ENCODE assay signal across 1 cellular context in the genomic region with DNA sequence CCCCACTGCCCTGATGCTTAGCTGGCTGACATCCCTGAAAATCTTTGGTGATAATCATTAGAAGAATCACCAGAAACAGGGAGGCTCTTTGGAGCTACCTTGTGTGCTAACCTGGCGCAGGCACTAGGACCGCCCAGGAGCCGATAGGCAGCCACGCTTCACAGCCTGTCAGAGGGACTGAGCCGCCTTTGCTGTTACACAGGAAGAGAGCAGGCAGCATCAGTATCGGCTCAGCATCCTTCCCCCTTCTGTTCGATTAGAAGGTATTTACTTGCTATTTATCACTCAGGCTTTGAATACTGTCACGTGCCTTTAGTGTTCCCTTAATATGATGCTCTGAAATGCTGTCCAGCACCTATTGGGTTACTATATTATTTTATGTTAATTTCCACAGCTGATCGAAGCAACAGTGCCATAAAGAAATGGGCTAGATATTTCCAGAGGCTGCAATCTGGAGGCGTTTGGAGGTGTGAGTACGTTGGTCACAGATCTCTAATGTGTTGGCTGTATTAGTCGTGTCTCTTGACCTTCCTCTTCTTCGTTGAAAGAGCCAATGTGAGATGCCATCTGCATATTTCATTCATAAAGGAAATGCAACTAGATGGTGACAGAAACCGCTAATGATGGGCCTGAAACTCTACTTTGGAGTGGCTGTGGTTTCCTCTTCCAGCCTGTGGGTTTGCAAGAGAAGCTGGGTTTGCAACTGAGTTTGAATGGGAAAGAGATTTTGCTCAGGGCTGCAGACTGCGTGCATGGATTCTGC.
TF ChIP-seq lines count a peak whose summit lies in the region.

No MANE protein-coding gene starts in this region.

TF ChIP-seq in WTC11, 78 proteins besides CTCF, POLR2A, EP300 and RAD21 (continued from another document):
- TF ChIP-seq, protein P1, sequence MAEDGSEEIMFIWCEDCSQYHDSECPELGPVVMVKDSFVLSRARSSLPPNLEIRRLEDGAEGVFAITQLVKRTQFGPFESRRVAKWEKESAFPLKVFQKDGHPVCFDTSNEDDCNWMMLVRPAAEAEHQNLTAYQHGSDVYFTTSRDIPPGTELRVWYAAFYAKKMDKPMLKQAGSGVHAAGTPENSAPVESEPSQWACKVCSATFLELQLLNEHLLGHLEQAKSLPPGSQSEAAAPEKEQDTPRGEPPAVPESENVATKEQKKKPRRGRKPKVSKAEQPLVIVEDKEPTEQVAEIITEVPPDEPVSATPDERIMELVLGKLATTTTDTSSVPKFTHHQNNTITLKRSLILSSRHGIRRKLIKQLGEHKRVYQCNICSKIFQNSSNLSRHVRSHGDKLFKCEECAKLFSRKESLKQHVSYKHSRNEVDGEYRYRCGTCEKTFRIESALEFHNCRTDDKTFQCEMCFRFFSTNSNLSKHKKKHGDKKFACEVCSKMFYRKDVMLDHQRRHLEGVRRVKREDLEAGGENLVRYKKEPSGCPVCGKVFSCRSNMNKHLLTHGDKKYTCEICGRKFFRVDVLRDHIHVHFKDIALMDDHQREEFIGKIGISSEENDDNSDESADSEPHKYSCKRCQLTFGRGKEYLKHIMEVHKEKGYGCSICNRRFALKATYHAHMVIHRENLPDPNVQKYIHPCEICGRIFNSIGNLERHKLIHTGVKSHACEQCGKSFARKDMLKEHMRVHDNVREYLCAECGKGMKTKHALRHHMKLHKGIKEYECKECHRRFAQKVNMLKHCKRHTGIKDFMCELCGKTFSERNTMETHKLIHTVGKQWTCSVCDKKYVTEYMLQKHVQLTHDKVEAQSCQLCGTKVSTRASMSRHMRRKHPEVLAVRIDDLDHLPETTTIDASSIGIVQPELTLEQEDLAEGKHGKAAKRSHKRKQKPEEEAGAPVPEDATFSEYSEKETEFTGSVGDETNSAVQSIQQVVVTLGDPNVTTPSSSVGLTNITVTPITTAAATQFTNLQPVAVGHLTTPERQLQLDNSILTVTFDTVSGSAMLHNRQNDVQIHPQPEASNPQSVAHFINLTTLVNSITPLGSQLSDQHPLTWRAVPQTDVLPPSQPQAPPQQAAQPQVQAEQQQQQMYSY (CRISPR knock-in tag; IDR thresholded peaks at IDR 0.05) = no peak
- TF ChIP-seq EMX1 (CRISPR knock-in tag; IDR thresholded peaks at IDR 0.05) = no peak
- no peak for TF ChIP-seq E2F1 (CRISPR knock-in tag; IDR thresholded peaks at IDR 0.05)
- no peak for TF ChIP-seq FOXK1 (CRISPR knock-in tag; IDR thresholded peaks at IDR 0.05)
- TF ChIP-seq ZNF671 (CRISPR knock-in tag; IDR thresholded peaks at IDR 0.05) = no peak
- TF ChIP-seq TEAD1 (CRISPR knock-in tag; IDR thresholded peaks at IDR 0.05) = no peak
TF ChIP-seq in WTC11: peak in this region for 0.
